ENCODE assay signal across 16 cellular contexts in the genomic region with DNA sequence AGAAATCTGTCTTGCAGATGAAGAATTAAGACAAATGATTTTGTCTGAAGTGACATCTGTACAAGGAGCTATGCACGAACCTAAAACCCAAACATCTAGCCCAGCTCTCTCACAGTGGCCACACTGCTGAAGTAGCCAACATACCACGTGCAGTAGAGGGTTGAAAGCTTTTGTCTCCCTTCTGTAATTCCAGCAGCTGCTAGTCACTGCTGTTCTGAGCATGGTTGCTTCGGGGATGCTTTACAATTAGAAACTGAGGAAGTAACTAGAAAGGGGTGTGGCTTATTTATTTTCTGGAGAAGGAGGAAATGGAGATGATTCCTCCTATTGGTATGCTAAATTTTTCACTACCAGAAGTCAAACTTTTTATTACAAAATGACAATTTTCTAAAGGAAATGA.
DNase-seq lines count a peak whose midpoint lies in the region; ATAC-seq, FAIRE-seq and TF ChIP-seq lines count a peak whose summit lies in the region.
"Had no signal": no experiment of that assay in that cellular context is flagged by ENCODE, and none has a peak within 500 bp of the region (broad histone marks: within the 10 kb centered on the region; RNA-seq: fewer than 3 reads in every experiment).

No MANE protein-coding gene starts in this region.

- TF ChIP-seq CTCF in endothelial cell of umbilical vein (IDR thresholded peaks at IDR 0.05; ENCODE audit: extremely low read depth in 1 of 2, insufficient read depth in 1 of 2, low read depth in 1 of 2, low read length in 2 of 2) (no peak), neural crest cell (conservative IDR thresholded peaks at IDR 0.05) (no peak), coronary artery (IDR thresholded peaks at IDR 0.05) (no peak)

- POLR2A ChIA-PET in endothelial cell of umbilical vein (lab: Charles Lee), result no interaction called here

- BruUV-seq in endothelial cell of umbilical vein (replicated peaks; lab: Mats Ljungman, UMichigan), result no TSS peak

- FAIRE-seq in endothelial cell of umbilical vein (lab: Jason Lieb, UNC), result no peak

- no peaks in the 10 kb centered on the region for H3K27me3 Mint-ChIP-seq in neural crest cell (ENCODE audit: low read depth)

- H3K4me1 ChIP-seq in endothelial cell of umbilical vein (ENCODE audit: control insufficient read depth, extremely low read depth, insufficient read depth, low read length), result no peaks in the 10 kb centered on the region
- H3K4me1 ChIP-seq: esophagus squamous epithelium, sigmoid colon, stomach had no signal

- CTCF ChIA-PET in endothelial cell of umbilical vein (lab: Charles Lee), result interaction anchor here (0.9 kb wide), 1 partner anchor 93 kb away, joined by 3 read pairs; no protein-coding TSS in a partner anchor

- H3K4me1 Mint-ChIP-seq in neural crest cell, result peaks cover 82% of the 10 kb centered on the region
- H3K4me1 Mint-ChIP-seq: activated naive CD8-positive, alpha-beta T cell treated with anti-CD3 and anti-CD28 coated beads, Interleukin-2, amount 50 U/mL, for 24 hours had no signal

- peak overlapping the region; percentile 30 for H2AFZ ChIP-seq in endothelial cell of umbilical vein (ENCODE audit: low read depth, low read length)

- peak overlapping the region; percentile 97 for H3K27ac Mint-ChIP-seq in neural crest cell (ENCODE audit: unreplicated experiment)
- H3K27ac Mint-ChIP-seq: activated naive CD8-positive, alpha-beta T cell treated with anti-CD3 and anti-CD28 coated beads, Interleukin-2, amount 50 U/mL, for 24 hours had no signal

- no peak for ATAC-seq in GM21737 (IDR thresholded peaks at IDR 0.05; ENCODE audit: unreplicated experiment)
- no peak for ATAC-seq in HG03354 (IDR thresholded peaks at IDR 0.05; ENCODE audit: poor library complexity, severe bottlenecking, unreplicated experiment)
- no peak for ATAC-seq in HG03460 (IDR thresholded peaks at IDR 0.05; ENCODE audit: unreplicated experiment)
- ATAC-seq: activated naive CD8-positive, alpha-beta T cell treated with anti-CD3 and anti-CD28 coated beads, Interleukin-2, amount 50 U/mL, for 24 hours had no signal

- DNase-seq in ELR (ENCODE audit: low read depth), result peak; percentile 21
- peak; percentile 74 for DNase-seq in NOMO-1 treated with dmso at 0.1 percent for 144 hours (lab: John Stamatoyannopoulos, UW; ENCODE audit: unreplicated experiment)
- DNase-seq in endothelial cell of umbilical vein (ENCODE audit: low read depth, low spot score), result no peak
- no peak for DNase-seq in neural crest cell (ENCODE audit: low read depth, low spot score)
- no peak for DNase-seq in coronary artery (ENCODE audit: low spot score)
- DNase-seq: activated naive CD8-positive, alpha-beta T cell treated with anti-CD3 and anti-CD28 coated beads, Interleukin-2, amount 50 U/mL, for 24 hours; esophagus squamous epithelium; GOT3; NCI-H1048; sigmoid colon; stomach; WERI-Rb-1 had no signal

- no peaks in the 10 kb centered on the region for H3K79me2 ChIP-seq in endothelial cell of umbilical vein (ENCODE audit: control insufficient read depth, insufficient read depth, low read length)

- intact Hi-C loops in endothelial cell of umbilical vein (cut with micrococcal nuclease), result no loop called here

- dilution Hi-C loops in endothelial cell of umbilical vein (cut with MboI; ENCODE audit: extremely low pct_ligation_motif_present, low sequenced_read_pairs), result no loop called here

- no peaks in the 10 kb centered on the region for H4K20me1 ChIP-seq in endothelial cell of umbilical vein (replicated peaks; ENCODE audit: control insufficient read depth, extremely low read depth, insufficient read depth, low read length)

- H3K4me3 ChIP-seq in endothelial cell of umbilical vein (replicated peaks in 1 of 3; ENCODE audit: insufficient read depth in 1 of 3, low read depth in 1 of 3, low read length in 3 of 3) (no peak overlapping the region), coronary artery (no peak overlapping the region)
- H3K4me3 ChIP-seq: esophagus squamous epithelium, sigmoid colon, stomach had no signal

- H3K9me3 Mint-ChIP-seq in neural crest cell, result peaks cover 5% of the 10 kb centered on the region
- H3K9me3 Mint-ChIP-seq: activated naive CD8-positive, alpha-beta T cell treated with anti-CD3 and anti-CD28 coated beads, Interleukin-2, amount 50 U/mL, for 24 hours had no signal

- no peaks in the 10 kb centered on the region for H3K36me3 ChIP-seq in endothelial cell of umbilical vein (ENCODE audit: control insufficient read depth in 2 of 2, extremely low read depth in 1 of 2, insufficient read depth in 2 of 2, low read length in 2 of 2)
- H3K36me3 ChIP-seq: esophagus squamous epithelium, sigmoid colon, stomach, WERI-Rb-1 had no signal

- H3K4me3 Mint-ChIP-seq in neural crest cell, result peak overlapping the region; percentile 50
- H3K4me3 Mint-ChIP-seq: activated naive CD8-positive, alpha-beta T cell treated with anti-CD3 and anti-CD28 coated beads, Interleukin-2, amount 50 U/mL, for 24 hours had no signal

- H3K27me3 ChIP-seq in endothelial cell of umbilical vein (ENCODE audit: control insufficient read depth in 2 of 2, insufficient read depth in 2 of 2, low read length in 2 of 2), result no peaks in the 10 kb centered on the region
- H3K27me3 ChIP-seq: sigmoid colon had no signal

- no peak for TF ChIP-seq POLR2A in endothelial cell of umbilical vein (IDR thresholded peaks at IDR 0.05; ENCODE audit: low read depth, low read length)

- no peak overlapping the region for H3K27ac ChIP-seq in endothelial cell of umbilical vein (ENCODE audit: insufficient read depth, low read depth, low read length)
- peak overlapping the region in 1 of 2 donors; percentile 20 for H3K27ac ChIP-seq in coronary artery
- H3K27ac ChIP-seq: C4-2B, esophagus squamous epithelium, sigmoid colon, stomach, WERI-Rb-1 had no signal

- H3K9me1 ChIP-seq in endothelial cell of umbilical vein (replicated peaks; ENCODE audit: control insufficient read depth, extremely low read depth, insufficient read depth, low read length), result no peaks in the 10 kb centered on the region

- peaks cover 2% of the 10 kb centered on the region for H3K36me3 Mint-ChIP-seq in neural crest cell (ENCODE audit: low read depth)

- no peaks in the 10 kb centered on the region for H3K9me3 ChIP-seq in endothelial cell of umbilical vein (replicated peaks; ENCODE audit: control insufficient read depth, insufficient read depth, low read length)
- H3K9me3 ChIP-seq: esophagus squamous epithelium, sigmoid colon, stomach had no signal

- H3K9ac ChIP-seq in endothelial cell of umbilical vein (replicated peaks; ENCODE audit: extremely low read depth, insufficient read depth, low read length), result no peak overlapping the region

- no peak overlapping the region for H3K4me2 ChIP-seq in endothelial cell of umbilical vein (ENCODE audit: insufficient read depth, low read length)

TF ChIP-seq in endothelial cell of umbilical vein, 7 proteins besides CTCF, POLR2A, EP300 and RAD21:
- no peak for TF ChIP-seq GATA2 (IDR thresholded peaks at IDR 0.05; ENCODE audit: insufficient read depth, insufficient read length, low read depth, low read length)
- TF ChIP-seq JUN (IDR thresholded peaks at IDR 0.05; ENCODE audit: borderline replicate concordance, insufficient read depth, insufficient read length, low read depth), result no peak
- TF ChIP-seq MYC (IDR thresholded peaks at IDR 0.05; ENCODE audit: low read depth, low read length), result no peak
- TF ChIP-seq, protein P1, sequence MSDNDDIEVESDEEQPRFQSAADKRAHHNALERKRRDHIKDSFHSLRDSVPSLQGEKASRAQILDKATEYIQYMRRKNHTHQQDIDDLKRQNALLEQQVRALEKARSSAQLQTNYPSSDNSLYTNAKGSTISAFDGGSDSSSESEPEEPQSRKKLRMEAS (IDR thresholded peaks at IDR 0.05; ENCODE audit: insufficient read depth, insufficient read length), result no peak
- TF ChIP-seq POLR2AphosphoS5 (IDR thresholded peaks at IDR 0.05; ENCODE audit: insufficient read depth, low read depth, low read length), result no peak
- no peak for TF ChIP-seq FOS (IDR thresholded peaks at IDR 0.05; ENCODE audit: borderline replicate concordance, insufficient read depth, low read length)
- TF ChIP-seq EZH2 (IDR thresholded peaks at IDR 0.05; ENCODE audit: borderline replicate concordance, low read depth, low read length, severe bottlenecking), result no peak

Comparison
In these comparisons a context has a peak if more than half of its experiments do, and no peak if none do; other contexts are left out.
1. DNase-seq: peak in ELR (single experiment) and NOMO-1 treated with dmso at 0.1 percent for 144 hours (single experiment); none in endothelial cell of umbilical vein (single experiment), neural crest cell (single experiment) and coronary artery (single experiment).